In genomic region chr3:80696280-80696679, GRCh38 we compare ENCODE assay signal across 18 cellular contexts.
DNase-seq lines count a peak whose midpoint lies in the region; ATAC-seq and TF ChIP-seq lines count a peak whose summit lies in the region.
"Had no signal": no experiment of that assay in that cellular context is flagged by ENCODE, and none has a peak within 500 bp of the region (broad histone marks: within the 10 kb centered on the region; RNA-seq: fewer than 3 reads in every experiment).

No MANE protein-coding gene starts in this region.

- H3K36me3 Mint-ChIP-seq in Calu3 (ENCODE audit: insufficient read depth, unreplicated experiment) = peaks cover 7% of the 10 kb centered on the region
- H3K36me3 Mint-ChIP-seq in CD4-positive, alpha-beta T cell (ENCODE audit: low read depth) = no peaks in the 10 kb centered on the region

- H2BK15ac ChIP-seq in mesenchymal stem cell (ENCODE audit: low read depth, poor library complexity, severe bottlenecking) = no peak overlapping the region

- peak overlapping the region; percentile 91 for H3K27ac Mint-ChIP-seq in Calu3 (ENCODE audit: unreplicated experiment)
- no peak overlapping the region for H3K27ac Mint-ChIP-seq in CD4-positive, alpha-beta T cell
- H3K27ac Mint-ChIP-seq: activated T-helper 2 cell treated with anti-CD3 and anti-CD28 coated beads, Interferon-gamma antibody, Interleukin-2, Interleukin-4, amounts not matched to agents 10 μg/mL and 5 μg/mL and 100 μg/mL, durations not matched to agents 14 hours and 24 hours and 36 hours had no signal

- TF ChIP-seq CTCF in Calu3 (IDR thresholded peaks at IDR 0.05; ENCODE audit: unreplicated experiment) (no peak), epithelial cell of esophagus (IDR thresholded peaks at IDR 0.05; ENCODE audit: insufficient read depth, low read depth, low read length, missing control alignments) (no peak)
- no peak for TF ChIP-seq CTCF in CD4-positive, alpha-beta T cell (IDR thresholded peaks at IDR 0.05)

- H3K18ac ChIP-seq in mesenchymal stem cell (ENCODE audit: low read depth in 1 of 2, low read length in 2 of 2) = no peak overlapping the region

- H2AFZ ChIP-seq in mesenchymal stem cell (ENCODE audit: low read depth, low read length) = no peak overlapping the region

- no peak overlapping the region for H2AK5ac ChIP-seq in mesenchymal stem cell (ENCODE audit: low read length, severe bottlenecking)

- no peak overlapping the region for H3K23ac ChIP-seq in mesenchymal stem cell (ENCODE audit: low read length in 2 of 2)

- BruUV-seq in Calu3 (replicated peaks; lab: Mats Ljungman, UMichigan) = no TSS peak

- H2BK120ac ChIP-seq in mesenchymal stem cell (ENCODE audit: low read depth, low read length) = no peak overlapping the region

- H4K8ac ChIP-seq in mesenchymal stem cell (ENCODE audit: low read length) = no peak overlapping the region

- no peak overlapping the region for H3K14ac ChIP-seq in mesenchymal stem cell (ENCODE audit: low read length in 2 of 2)

- 38% methylated on average over 1 of the region's 2 CpGs for WGBS in mesenchymal stem cell

- POLR2A ChIA-PET in CD4-positive, alpha-beta T cell (lab: Charles Lee) = interaction anchor here (0.8 kb wide), 1 partner anchor 185 kb away, joined by 3 read pairs; no protein-coding TSS in a partner anchor

- ATAC-seq in CD4-positive, alpha-beta T cell (ENCODE audit: poor library complexity) = no peak

- no peaks in the 10 kb centered on the region for H3K9me3 Mint-ChIP-seq in Calu3 (ENCODE audit: low read depth, unreplicated experiment)
- H3K9me3 Mint-ChIP-seq in CD4-positive, alpha-beta T cell = peaks cover 10% of the 10 kb centered on the region

- intact Hi-C loops in Calu3 (cut with micrococcal nuclease; ENCODE audit: unreplicated experiment) (loop anchor here (1.0 kb wide), 1 partner anchor 37 kb away; no protein-coding TSS in a partner anchor), cardiac septum (cut with DNase I) (no loop called here)
- intact Hi-C loops in CD4-positive, alpha-beta T cell (cut with DNase I, micrococcal nuclease) = no loop called here

- peaks cover 19% of the 10 kb centered on the region for H3K4me1 Mint-ChIP-seq in Calu3 (ENCODE audit: low read depth, unreplicated experiment)
- no peaks in the 10 kb centered on the region for H3K4me1 Mint-ChIP-seq in CD4-positive, alpha-beta T cell (ENCODE audit: low read depth)

- no peak overlapping the region for H3K4ac ChIP-seq in mesenchymal stem cell (ENCODE audit: low read depth in 1 of 2, low read length in 2 of 2)

- H3K4me1 ChIP-seq in mesenchymal stem cell (ENCODE audit: control insufficient read depth, insufficient read depth, low read depth, low read length) = no peaks in the 10 kb centered on the region
- H3K4me1 ChIP-seq: ascending aorta, tibial nerve had no signal

- H3K79me1 ChIP-seq in mesenchymal stem cell (replicated peaks; ENCODE audit: low read length, poor library complexity, severe bottlenecking) = no peaks in the 10 kb centered on the region

- no peaks in the 10 kb centered on the region for H3K36me3 ChIP-seq in mesenchymal stem cell (ENCODE audit: control insufficient read depth in 1 of 2, insufficient read depth in 2 of 2, low read depth in 1 of 2, low read length in 2 of 2)
- H3K36me3 ChIP-seq: ascending aorta, tibial nerve had no signal

- H3K27me3 ChIP-seq in mesenchymal stem cell (ENCODE audit: control insufficient read depth in 1 of 2, insufficient read depth in 1 of 2, low read length in 2 of 2) = no peaks in the 10 kb centered on the region
- H3K27me3 ChIP-seq in CD4-positive, alpha-beta T cell (ENCODE audit: control insufficient read depth, insufficient read depth, low read length) = no peaks in the 10 kb centered on the region
- H3K27me3 ChIP-seq: ascending aorta, tibial nerve had no signal

- no peak overlapping the region for H2BK12ac ChIP-seq in mesenchymal stem cell (ENCODE audit: low read length in 2 of 2)

- H3K9me3 ChIP-seq in mesenchymal stem cell (ENCODE audit: control insufficient read depth, low read length) = no peaks in the 10 kb centered on the region
- H3K9me3 ChIP-seq in CD4-positive, alpha-beta T cell (ENCODE audit: control insufficient read depth, low read length) = no peaks in the 10 kb centered on the region
- H3K9me3 ChIP-seq: ascending aorta, tibial nerve had no signal

- H2BK5ac ChIP-seq in mesenchymal stem cell (ENCODE audit: low read depth, low read length, poor library complexity, severe bottlenecking) = no peak overlapping the region

- no peak overlapping the region for H3K4me3 ChIP-seq in epithelial cell of esophagus (ENCODE audit: low read length)
- H3K4me3 ChIP-seq in mesenchymal stem cell (ENCODE audit: insufficient read depth in 1 of 2, low read depth in 1 of 2, low read length in 2 of 2) = no peak overlapping the region
- H3K4me3 ChIP-seq: ascending aorta, dorsolateral prefrontal cortex, tibial nerve had no signal

- peak overlapping the region; percentile 29 for H3K27ac ChIP-seq in mesenchymal stem cell (ENCODE audit: low read length, poor library complexity, severe bottlenecking)
- H3K27ac ChIP-seq in CD4-positive, alpha-beta T cell (ENCODE audit: low read depth, low read length) = no peak overlapping the region
- H3K27ac ChIP-seq: ascending aorta, dorsolateral prefrontal cortex, tibial nerve had no signal

- CTCF ChIA-PET in Calu3 (lab: Charles Lee) = interaction anchor here (0.7 to 1.2 kb wide), 2 partner anchors 14 to 889 kb away, joined by 3 read pairs; no protein-coding TSS in a partner anchor
- CTCF ChIA-PET in CD4-positive, alpha-beta T cell (lab: Charles Lee) = no interaction called here

- DNase-seq in Calu3 (peak; percentile 78), NCI-H510A (lab: John Stamatoyannopoulos, UW) (peak; percentile 67), epithelial cell of esophagus (ENCODE audit: low read depth) (peak; percentile 87), mesenchymal stem cell (no peak), T-helper 1 cell (no peak), cardiac septum (ENCODE audit: low spot score) (no peak), activated T-cell treated with anti-CD3 and anti-CD28 coated beads for 4 hours (no peak)
- no peak for DNase-seq in CD4-positive, alpha-beta T cell
- DNase-seq: activated CD4-positive, alpha-beta T cell treated with anti-CD3 and anti-CD28 coated beads, Interleukin-2, amount 50 U/mL, for 48 hours; DMS 273 treated with DMSO at 0.1 percent for 48 hours; dorsolateral prefrontal cortex; MV-4-11; NCI-H446; RPMI8226; stimulated activated CD8-positive, alpha-beta memory T cell treated with anti-CD3 and anti-CD28 coated beads, Interleukin-4, amount 100 ng/mL, for 48 hours had no signal

- peak overlapping the region; percentile 50 for H3K4me2 ChIP-seq in mesenchymal stem cell (ENCODE audit: low read length, poor library complexity, severe bottlenecking)

- peak overlapping the region; percentile 28 for H3K4me3 Mint-ChIP-seq in Calu3 (ENCODE audit: low read depth, unreplicated experiment)
- no peak overlapping the region for H3K4me3 Mint-ChIP-seq in CD4-positive, alpha-beta T cell

- no peak overlapping the region for H4K91ac ChIP-seq in mesenchymal stem cell (ENCODE audit: low read length)

- no peak overlapping the region for H3K9ac ChIP-seq in mesenchymal stem cell (ENCODE audit: low read length)

- no peaks in the 10 kb centered on the region for H3K27me3 Mint-ChIP-seq in Calu3 (ENCODE audit: unreplicated experiment)
- no peaks in the 10 kb centered on the region for H3K27me3 Mint-ChIP-seq in CD4-positive, alpha-beta T cell

Comparison
In these comparisons a context has a peak if more than half of its experiments do, and no peak if none do; other contexts are left out.
1. DNase-seq: peak in Calu3 (single experiment), NCI-H510A (single experiment) and epithelial cell of esophagus (single experiment); none in mesenchymal stem cell (single experiment), T-helper 1 cell (0 of 5), cardiac septum (single experiment), activated T-cell treated with anti-CD3 and anti-CD28 coated beads for 4 hours (single experiment) and CD4-positive, alpha-beta T cell (0 of 10).